Comparison of ENCODE assay signal across 19 cellular contexts in the genomic region with DNA sequence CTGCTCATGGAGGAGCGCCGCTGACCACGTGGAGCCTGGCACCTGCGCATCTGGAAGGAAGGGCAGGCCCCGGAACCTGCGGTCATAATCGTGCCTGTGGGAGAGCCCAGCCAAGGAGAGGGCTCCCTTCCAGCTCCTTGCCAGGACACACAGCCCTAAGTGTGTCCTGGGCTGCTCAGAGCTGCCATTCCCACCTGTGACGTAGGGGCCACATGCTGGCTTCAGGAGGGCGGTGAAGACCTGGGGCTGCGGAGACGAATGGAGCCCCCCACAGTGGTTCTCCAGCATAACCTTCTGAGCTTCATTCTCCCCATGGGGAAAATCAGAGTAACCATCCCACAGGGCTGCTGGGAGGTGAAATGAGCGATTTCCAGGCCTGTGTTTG.
A peak's percentile ranks its signal among the peaks of the same experiment; 100 is the strongest.
DNase-seq lines count a peak whose midpoint lies in the region; ATAC-seq and TF ChIP-seq lines count a peak whose summit lies in the region.
"Had no signal": no experiment of that assay in that cellular context is flagged by ENCODE, and none has a peak within 500 bp of the region (broad histone marks: within the 10 kb centered on the region; RNA-seq: fewer than 3 reads in every experiment).

No MANE protein-coding gene starts in this region.

- ATAC-seq in right lobe of liver, result peak in 3 of 4 donors; percentile 26 to 43 (median 29)
- ATAC-seq: activated CD8-positive, alpha-beta T cell treated with anti-CD3 and anti-CD28 coated beads, Interleukin-2, amount 10 ng/mL, durations not matched to agents 7 days and 5 days had no signal

- H3K36me3 ChIP-seq in OCI-LY7 (ENCODE audit: insufficient read depth, low read length) (no peaks in the 10 kb centered on the region), right lobe of liver (no peaks in the 10 kb centered on the region), spleen (no peaks in the 10 kb centered on the region)
- H3K36me3 ChIP-seq: Peyer's patch, stomach had no signal

- H3K4me2 ChIP-seq in OCI-LY7 (ENCODE audit: low read length), result peak overlapping the region; percentile 73; the same call in 1 of the 2 replicates

- no peaks in the 10 kb centered on the region for H3K79me2 ChIP-seq in OCI-LY7 (ENCODE audit: insufficient read depth, low read depth, low read length)

- H2AFZ ChIP-seq in OCI-LY7 (ENCODE audit: low read length), result peak overlapping the region; percentile 84; the same call in 1 of the 2 replicates

- H3K36me3 Mint-ChIP-seq in activated CD4-positive, alpha-beta T cell treated with anti-CD3 and anti-CD28 coated beads, Interleukin-2, amount 10 ng/mL, durations not matched to agents 24 days and 14 days (ENCODE audit: low read depth), result peaks cover 2% of the 10 kb centered on the region

- BruUV-seq in OCI-LY7 (replicated peaks; lab: Mats Ljungman, UMichigan), result no TSS peak

- H3K4me3 ChIP-seq in OCI-LY7 (ENCODE audit: low read depth, low read length, poor library complexity, severe bottlenecking) (no peak overlapping the region), right lobe of liver (no peak overlapping the region), spleen (peak overlapping the region in 3 of 8 donors; percentile 10 to 38 (median 11))
- H3K4me3 ChIP-seq: Peyer's patch, SK-N-MC, stomach had no signal

- H3K27me3 Mint-ChIP-seq in activated CD4-positive, alpha-beta T cell treated with anti-CD3 and anti-CD28 coated beads, Interleukin-2, amount 10 ng/mL, durations not matched to agents 24 days and 14 days, result peaks cover 8% of the 10 kb centered on the region
- H3K27me3 Mint-ChIP-seq: activated B cell treated with CpG ODN at 0.5 μM for 24 hours had no signal

- no peaks in the 10 kb centered on the region for H3K9me2 ChIP-seq in OCI-LY7 (ENCODE audit: insufficient read depth, low read length)

- 77% methylated on average over 4 of the region's 12 CpGs for WGBS in right lobe of liver (ENCODE audit: insufficient coverage, low coverage, low lambda C conversion rate, missing lambda C conversion rate)
- WGBS in spleen, 5 donors, result 62 to 81% (median 68%) methylated on average over 12 of the region's 12 CpGs

- intact Hi-C loops in activated CD4-positive, alpha-beta T cell treated with anti-CD3 and anti-CD28 coated beads, Interleukin-2, amount 10 ng/mL, durations not matched to agents 24 days and 14 days (cut with micrococcal nuclease), result loop anchor here (10.0 kb wide), 1 partner anchor 226 kb away; no protein-coding TSS in a partner anchor
- intact Hi-C loops in OCI-LY7 (cut with micrococcal nuclease; ENCODE audit: unreplicated experiment), result loop anchor here (10.0 kb wide), 2 partner anchors 116 to 226 kb away; no protein-coding TSS in a partner anchor
- intact Hi-C loops in right lobe of liver (cut with DNase I), result no loop called here
- intact Hi-C loops in spleen (cut with DNase I; ENCODE audit: low total_unique reads), result no loop called here

- H3K27ac ChIP-seq in OCI-LY7 (ENCODE audit: low read depth, low read length, poor library complexity, severe bottlenecking) (no peak overlapping the region), right lobe of liver (peak overlapping the region in 2 of 3 donors; percentile 29 to 51), spleen (peak overlapping the region in 7 of 8 donors; percentile 14 to 64 (median 45))
- H3K27ac ChIP-seq: HL-60, SK-N-MC had no signal

- TF ChIP-seq POLR2A in right lobe of liver (IDR thresholded peaks at IDR 0.05) (no peak), spleen (IDR thresholded peaks at IDR 0.05) (no peak)

- H3K9me3 ChIP-seq in OCI-LY7 (ENCODE audit: low read length), result no peaks in the 10 kb centered on the region
- no peaks in the 10 kb centered on the region for H3K9me3 ChIP-seq in right lobe of liver
- no peaks in the 10 kb centered on the region for H3K9me3 ChIP-seq in spleen
- H3K9me3 ChIP-seq: Peyer's patch, stomach had no signal

- peak; percentile 57 for DNase-seq in activated CD4-positive, alpha-beta T cell treated with anti-CD3 and anti-CD28 coated beads, Interleukin-2, amount 10 ng/mL, durations not matched to agents 24 days and 14 days
- DNase-seq in activated CD4-positive, alpha-beta T cell treated with anti-CD3 and anti-CD28 coated beads for 48 hours, result no peak
- no peak for DNase-seq in OCI-LY7 (ENCODE audit: low spot score)
- no peak for DNase-seq in right lobe of liver
- no peak for DNase-seq in spleen
- DNase-seq in medulla oblongata (ENCODE audit: extremely low spot score), result no peak
- DNase-seq in CD1c-positive myeloid dendritic cell (ENCODE audit: extremely low spot score), result no peak
- no peak for DNase-seq in cortex of kidney (lab: John Stamatoyannopoulos, UW)
- DNase-seq: activated B cell treated with CpG ODN at 0.5 μM for 24 hours; NCI-H1417; NCI-H446 treated with DMSO at 0.1 percent for 48 hours; NK-92 treated with Interleukin-12 subunit alpha and Interleukin-12 subunit beta, amount 100 ng/mL, for 24 hours; stomach; T1000 had no signal

- TF ChIP-seq CTCF in OCI-LY7 (conservative IDR thresholded peaks at IDR 0.05; ENCODE audit: low read length) (no peak), right lobe of liver (IDR thresholded peaks at IDR 0.05) (no peak), spleen (IDR thresholded peaks at IDR 0.05 in 8 of 11, conservative IDR thresholded peaks at IDR 0.05 in 3 of 11) (no peak)

- H3K4me1 ChIP-seq in OCI-LY7 (ENCODE audit: insufficient read depth, low read length, poor library complexity, severe bottlenecking) (peaks cover 25% of the 10 kb centered on the region), right lobe of liver (no peaks in the 10 kb centered on the region), spleen (peaks cover 24 to 67% (median 47%) of the 10 kb centered on the region in 6 donors)

- H3K9me3 Mint-ChIP-seq in activated CD4-positive, alpha-beta T cell treated with anti-CD3 and anti-CD28 coated beads, Interleukin-2, amount 10 ng/mL, durations not matched to agents 24 days and 14 days, result peaks cover 3% of the 10 kb centered on the region
- H3K9me3 Mint-ChIP-seq: activated B cell treated with CpG ODN at 0.5 μM for 24 hours had no signal

- CTCF ChIA-PET in OCI-LY7 (lab: Charles Lee; ENCODE audit: unreplicated experiment), result no interaction called here

- no peak overlapping the region for H3K4me3 Mint-ChIP-seq in activated CD4-positive, alpha-beta T cell treated with anti-CD3 and anti-CD28 coated beads, Interleukin-2, amount 10 ng/mL, durations not matched to agents 24 days and 14 days
- H3K4me3 Mint-ChIP-seq: activated CD8-positive, alpha-beta T cell treated with anti-CD3 and anti-CD28 coated beads, Interleukin-2, amount 10 ng/mL, durations not matched to agents 7 days and 5 days; type B pancreatic cell had no signal

- peaks cover 22% of the 10 kb centered on the region for H3K4me1 Mint-ChIP-seq in activated CD4-positive, alpha-beta T cell treated with anti-CD3 and anti-CD28 coated beads, Interleukin-2, amount 10 ng/mL, durations not matched to agents 24 days and 14 days

- no peaks in the 10 kb centered on the region for H4K20me1 ChIP-seq in OCI-LY7 (ENCODE audit: insufficient read depth, low read length)

- H3K27ac Mint-ChIP-seq in activated CD4-positive, alpha-beta T cell treated with anti-CD3 and anti-CD28 coated beads, Interleukin-2, amount 10 ng/mL, durations not matched to agents 24 days and 14 days, result no peak overlapping the region
- H3K27ac Mint-ChIP-seq: activated B cell treated with CpG ODN at 0.5 μM for 24 hours, type B pancreatic cell had no signal

- H3K27me3 ChIP-seq in right lobe of liver, result no peaks in the 10 kb centered on the region
- H3K27me3 ChIP-seq in spleen (replicated peaks in 1 of 7), result no peaks in the 10 kb centered on the region
- H3K27me3 ChIP-seq: Peyer's patch had no signal

- POLR2A ChIA-PET in OCI-LY7 (lab: Charles Lee), result interaction anchor here (0.6 to 0.8 kb wide), 2 partner anchors 116 to 206 kb away, joined by 4 to 5 read pairs; no protein-coding TSS in a partner anchor

Comparison
In these comparisons a context has a peak if more than half of its experiments do, and no peak if none do; other contexts are left out.
1. intact Hi-C loops: an anchor here in activated CD4-positive, alpha-beta T cell treated with anti-CD3 and anti-CD28 coated beads, Interleukin-2, amount 10 ng/mL, durations not matched to agents 24 days and 14 days (10.0 kb wide) and OCI-LY7 (10.0 kb wide); none called in right lobe of liver and spleen.